In genomic region chr3:108830991-108831390, GRCh38 we compare ENCODE assay signal across 28 cellular contexts. TPM values are rescaled to one million over a fixed set of nuclear protein-coding genes. Genes with fewer than 3 reads are reported as not detected.
DNase-seq lines count a peak whose midpoint lies in the region; TF ChIP-seq lines count a peak whose summit lies in the region.
"Had no signal": no experiment of that assay in that cellular context is flagged by ENCODE, and none has a peak within 500 bp of the region (broad histone marks: within the 10 kb centered on the region; RNA-seq: fewer than 3 reads in every experiment).

No MANE protein-coding gene starts in this region.

- H4K91ac ChIP-seq in neuronal stem cell (ENCODE audit: low read depth, low read length, poor library complexity), result no peak overlapping the region

- H4K8ac ChIP-seq in neuronal stem cell (ENCODE audit: low read depth, low read length), result no peak overlapping the region

- H3K4me1 Mint-ChIP-seq in activated naive CD4-positive, alpha-beta T cell treated with anti-CD3 and anti-CD28 coated beads for 36 hours (ENCODE audit: low read depth), result peaks cover 75% of the 10 kb centered on the region
- peaks cover 95% of the 10 kb centered on the region for H3K4me1 Mint-ChIP-seq in activated T-helper 1 cell treated with anti-CD3 and anti-CD28 coated beads, Interleukin-12 subunit alpha, Interleukin-12 subunit beta, Interleukin-2, Interleukin-4 antibody, amounts not matched to agents 30 ng/mL and 10 ng/mL and 1 ng/mL, durations not matched to agents 14 hours and 24 hours and 36 hours (ENCODE audit: low read depth)

- H3K9me3 ChIP-seq in KOPT-K1 (ENCODE audit: insufficient read depth, low read length, poor library complexity, severe bottlenecking) (no peaks in the 10 kb centered on the region), neuronal stem cell (replicated peaks in 1 of 2; ENCODE audit: control insufficient read depth in 2 of 2, insufficient read depth in 1 of 2, low read depth in 1 of 2, low read length in 2 of 2) (no peaks in the 10 kb centered on the region), esophagus squamous epithelium (no peaks in the 10 kb centered on the region)
- H3K9me3 ChIP-seq: gastroesophageal sphincter, neutrophil, right lobe of liver, SJCRH30, upper lobe of left lung had no signal

- no peak overlapping the region for H2BK5ac ChIP-seq in neuronal stem cell (ENCODE audit: low read length)

- H3K27me3 ChIP-seq in neuronal stem cell (ENCODE audit: control insufficient read depth in 3 of 3, insufficient read depth in 3 of 3, low read depth in 1 of 3, low read length in 3 of 3) (no peaks in the 10 kb centered on the region), esophagus squamous epithelium (no peaks in the 10 kb centered on the region)
- H3K27me3 ChIP-seq: gastroesophageal sphincter, neutrophil, right lobe of liver, SJCRH30, upper lobe of left lung had no signal

- H3K4ac ChIP-seq in neuronal stem cell (ENCODE audit: low read length), result no peak overlapping the region

- no peak overlapping the region for H2AK5ac ChIP-seq in neuronal stem cell (ENCODE audit: low read depth, low read length)

- H3K36me3 Mint-ChIP-seq in activated naive CD4-positive, alpha-beta T cell treated with anti-CD3 and anti-CD28 coated beads for 36 hours (ENCODE audit: low read depth), result peaks cover 13% of the 10 kb centered on the region
- peaks cover 60% of the 10 kb centered on the region for H3K36me3 Mint-ChIP-seq in activated T-helper 1 cell treated with anti-CD3 and anti-CD28 coated beads, Interleukin-12 subunit alpha, Interleukin-12 subunit beta, Interleukin-2, Interleukin-4 antibody, amounts not matched to agents 30 ng/mL and 10 ng/mL and 1 ng/mL, durations not matched to agents 14 hours and 24 hours and 36 hours (ENCODE audit: low read depth)
- H3K36me3 Mint-ChIP-seq: immature natural killer cell had no signal

- DNase-seq in activated naive CD4-positive, alpha-beta T cell treated with anti-CD3 and anti-CD28 coated beads for 36 hours, result no peak
- no peak for DNase-seq in activated naive CD4-positive, alpha-beta T cell treated with anti-CD3 and anti-CD28 coated beads, Interleukin-2, amount 50 U/mL, for 16 hours
- no peak for DNase-seq in activated T-helper 1 cell treated with anti-CD3 and anti-CD28 coated beads, Interleukin-12 subunit alpha, Interleukin-12 subunit beta, Interleukin-2, Interleukin-4 antibody, amounts not matched to agents 30 ng/mL and 10 ng/mL and 1 ng/mL, durations not matched to agents 14 hours and 24 hours and 36 hours (ENCODE audit: low spot score)
- DNase-seq in neuronal stem cell (ENCODE audit: low spot score), result peak; percentile 32
- no peak for DNase-seq in esophagus squamous epithelium (lab: John Stamatoyannopoulos, UW)
- no peak for DNase-seq in midbrain (lab: John Stamatoyannopoulos, UW)
- DNase-seq: activated CD4-positive, alpha-beta T cell treated with anti-CD3 and anti-CD28 coated beads for 4 hours; C1 segment of cervical spinal cord; caudate nucleus; dermis blood vessel endothelial cell; HCEC 1CT; hippocampal formation; immature natural killer cell; NCI-H1092 treated with DMSO at 0.1 percent for 48 hours; NCI-H187; NCI-H2171; NCI-H526; right lobe of liver; SJCRH30; stimulated activated CD4-positive, alpha-beta T cell treated with anti-CD3 and anti-CD28 coated beads, Interleukin-4, amount 100 ng/mL, for 1 hour; upper lobe of left lung had no signal

- TF ChIP-seq POLR2A in esophagus squamous epithelium (IDR thresholded peaks at IDR 0.05), result no peak

- H3K27me3 Mint-ChIP-seq in activated naive CD4-positive, alpha-beta T cell treated with anti-CD3 and anti-CD28 coated beads for 36 hours (ENCODE audit: low read depth), result no peaks in the 10 kb centered on the region
- no peaks in the 10 kb centered on the region for H3K27me3 Mint-ChIP-seq in activated T-helper 1 cell treated with anti-CD3 and anti-CD28 coated beads, Interleukin-12 subunit alpha, Interleukin-12 subunit beta, Interleukin-2, Interleukin-4 antibody, amounts not matched to agents 30 ng/mL and 10 ng/mL and 1 ng/mL, durations not matched to agents 14 hours and 24 hours and 36 hours (ENCODE audit: insufficient read depth)
- H3K27me3 Mint-ChIP-seq: progenitor cell of endocrine pancreas had no signal

- no peak overlapping the region for H2BK15ac ChIP-seq in neuronal stem cell (ENCODE audit: low read length)

- H3K14ac ChIP-seq in neuronal stem cell (ENCODE audit: low read length), result no peak overlapping the region

- H3K9me3 Mint-ChIP-seq in activated naive CD4-positive, alpha-beta T cell treated with anti-CD3 and anti-CD28 coated beads for 36 hours, result no peaks in the 10 kb centered on the region
- H3K9me3 Mint-ChIP-seq in activated T-helper 1 cell treated with anti-CD3 and anti-CD28 coated beads, Interleukin-12 subunit alpha, Interleukin-12 subunit beta, Interleukin-2, Interleukin-4 antibody, amounts not matched to agents 30 ng/mL and 10 ng/mL and 1 ng/mL, durations not matched to agents 14 hours and 24 hours and 36 hours, result peaks cover 4% of the 10 kb centered on the region
- H3K9me3 Mint-ChIP-seq: immature natural killer cell had no signal

- H3K4me3 Mint-ChIP-seq in activated naive CD4-positive, alpha-beta T cell treated with anti-CD3 and anti-CD28 coated beads for 36 hours, result peak overlapping the region; percentile 64
- peak overlapping the region; percentile 72 for H3K4me3 Mint-ChIP-seq in activated T-helper 1 cell treated with anti-CD3 and anti-CD28 coated beads, Interleukin-12 subunit alpha, Interleukin-12 subunit beta, Interleukin-2, Interleukin-4 antibody, amounts not matched to agents 30 ng/mL and 10 ng/mL and 1 ng/mL, durations not matched to agents 14 hours and 24 hours and 36 hours
- H3K4me3 Mint-ChIP-seq: immature natural killer cell had no signal

- no peak overlapping the region for H3K18ac ChIP-seq in neuronal stem cell (ENCODE audit: low read length)

- CTCF ChIA-PET in activated naive CD4-positive, alpha-beta T cell treated with anti-CD3 and anti-CD28 coated beads for 36 hours (lab: Charles Lee), result interaction anchor here (1.0 to 7.5 kb wide), 2 partner anchors 11 to 84 kb away, joined by 6 to 52 read pairs; no protein-coding TSS in a partner anchor

- no CpG with 5 or more reads among the region's 3 CpGs for WGBS in neuronal stem cell (ENCODE audit: extremely low coverage in 2 of 2, insufficient read length in 2 of 2, insufficient replicate concordance in 1 of 2), 2 donors
- WGBS in esophagus squamous epithelium, 2 donors, result 60 to 63% methylated on average over 3 of the region's 3 CpGs

- H3K79me1 ChIP-seq in neuronal stem cell (ENCODE audit: low read depth, low read length), result no peaks in the 10 kb centered on the region

- H2AFZ ChIP-seq in neuronal stem cell (ENCODE audit: low read length), result no peak overlapping the region

- H2BK12ac ChIP-seq in neuronal stem cell (ENCODE audit: low read length), result no peak overlapping the region

- H3K4me3 ChIP-seq in neuronal stem cell (ENCODE audit: low read length in 2 of 2) (no peak overlapping the region), esophagus squamous epithelium (no peak overlapping the region)
- H3K4me3 ChIP-seq: gastroesophageal sphincter, right lobe of liver, SJCRH30, upper lobe of left lung had no signal

- no peak overlapping the region for H3K9ac ChIP-seq in neuronal stem cell (ENCODE audit: low read depth, low read length, poor library complexity)

- H3K4me1 ChIP-seq in neuronal stem cell (ENCODE audit: control insufficient read depth in 2 of 2, insufficient read depth in 1 of 2, low read depth in 1 of 2, low read length in 2 of 2) (peaks cover 0 to 2% of the 10 kb centered on the region in 2 donors), esophagus squamous epithelium (no peaks in the 10 kb centered on the region)
- H3K4me1 ChIP-seq: gastroesophageal sphincter, right lobe of liver, upper lobe of left lung had no signal

- H3K23ac ChIP-seq in neuronal stem cell (ENCODE audit: low read depth, low read length, poor library complexity), result no peak overlapping the region

- peak overlapping the region; percentile 21 for H3K27ac ChIP-seq in KOPT-K1 (ENCODE audit: low read depth, low read length, poor library complexity, severe bottlenecking)
- H3K27ac ChIP-seq in neuronal stem cell (replicated peaks; ENCODE audit: low read length), result no peak overlapping the region
- H3K27ac ChIP-seq in esophagus squamous epithelium, result no peak overlapping the region
- H3K27ac ChIP-seq: gastroesophageal sphincter, neutrophil, right lobe of liver, SJCRH30, upper lobe of left lung had no signal

- H3K4me2 ChIP-seq in neuronal stem cell (ENCODE audit: insufficient read depth, low read length, poor library complexity, severe bottlenecking), result no peak overlapping the region

- H3K36me3 ChIP-seq in KOPT-K1 (ENCODE audit: insufficient read depth, low read length), result peaks cover 53% of the 10 kb centered on the region
- H3K36me3 ChIP-seq in neuronal stem cell (replicated peaks in 1 of 2; ENCODE audit: control insufficient read depth in 2 of 2, insufficient read depth in 2 of 2, low read length in 2 of 2), result no peaks in the 10 kb centered on the region
- no peaks in the 10 kb centered on the region for H3K36me3 ChIP-seq in esophagus squamous epithelium
- H3K36me3 ChIP-seq: gastroesophageal sphincter, neutrophil, right lobe of liver, SJCRH30, upper lobe of left lung had no signal

- intact Hi-C loops in activated naive CD4-positive, alpha-beta T cell treated with anti-CD3 and anti-CD28 coated beads for 36 hours (cut with micrococcal nuclease), result loop anchor here (5.0 to 10.0 kb wide), 3 partner anchors 529 to 1396 kb away; no protein-coding TSS in a partner anchor
- intact Hi-C loops in activated T-helper 1 cell treated with anti-CD3 and anti-CD28 coated beads, Interleukin-12 subunit alpha, Interleukin-12 subunit beta, Interleukin-2, Interleukin-4 antibody, amounts not matched to agents 30 ng/mL and 10 ng/mL and 1 ng/mL, durations not matched to agents 14 hours and 24 hours and 36 hours (cut with micrococcal nuclease), result loop anchor here (5.0 to 10.0 kb wide), 2 partner anchors 974 to 1309 kb away; partner anchors contain the start of gene BBX
- intact Hi-C loops in esophagus squamous epithelium (cut with DNase I), result no loop called here

- H3K27ac Mint-ChIP-seq in activated naive CD4-positive, alpha-beta T cell treated with anti-CD3 and anti-CD28 coated beads for 36 hours, result peak overlapping the region; percentile 93
- peak overlapping the region; percentile 94 for H3K27ac Mint-ChIP-seq in activated T-helper 1 cell treated with anti-CD3 and anti-CD28 coated beads, Interleukin-12 subunit alpha, Interleukin-12 subunit beta, Interleukin-2, Interleukin-4 antibody, amounts not matched to agents 30 ng/mL and 10 ng/mL and 1 ng/mL, durations not matched to agents 14 hours and 24 hours and 36 hours
- H3K27ac Mint-ChIP-seq: immature natural killer cell, progenitor cell of endocrine pancreas had no signal

- no peak overlapping the region for H2BK120ac ChIP-seq in neuronal stem cell (ENCODE audit: low read depth, low read length)

- TF ChIP-seq CTCF in esophagus squamous epithelium (IDR thresholded peaks at IDR 0.05), result no peak

RNA-seq across cellular contexts. Expression of gene TRAT1, which starts 8.4 kb away (rescaled TPM):
- 10 to 100 TPM; 17.7 to 19.8 TPM for total RNA-seq in activated naive CD4-positive, alpha-beta T cell treated with anti-CD3 and anti-CD28 coated beads for 36 hours
- 94.6 and 99.4 TPM in 2 replicates for total RNA-seq in activated T-helper 1 cell treated with anti-CD3 and anti-CD28 coated beads, Interleukin-12 subunit alpha, Interleukin-12 subunit beta, Interleukin-2, Interleukin-4 antibody, amounts not matched to agents 30 ng/mL and 10 ng/mL and 1 ng/mL, durations not matched to agents 14 hours and 24 hours and 36 hours
- not detected for polyA plus RNA-seq in neuronal stem cell (2013, experiment 1 of 2)
- not detected for polyA plus RNA-seq in neuronal stem cell (2013, experiment 2 of 2)
- 1 to 10 TPM in 1 of 4 donors, under 1 TPM in 3; 0.53 to 2.3 (median 0.83) TPM for total RNA-seq in esophagus squamous epithelium
- total RNA-seq: dermis blood vessel endothelial cell, fibroblast of lung, HT-29, M059J, progenitor cell of endocrine pancreas, SJCRH30 had no signal
- polyA plus RNA-seq: fibroblast of lung had no signal

Comparison
In these comparisons a context has a peak if more than half of its experiments do, and no peak if none do; other contexts are left out.
1. RNA of gene TRAT1, which starts 8.4 kb away (total RNA-seq): 94.6 to 99.4 TPM in activated T-helper 1 cell treated with anti-CD3 and anti-CD28 coated beads, Interleukin-12 subunit alpha, Interleukin-12 subunit beta, Interleukin-2, Interleukin-4 antibody, amounts not matched to agents 30 ng/mL and 10 ng/mL and 1 ng/mL, durations not matched to agents 14 hours and 24 hours and 36 hours and 17.7 to 19.8 TPM in activated naive CD4-positive, alpha-beta T cell treated with anti-CD3 and anti-CD28 coated beads for 36 hours; 0.53 to 2.3 TPM in esophagus squamous epithelium; every median in the first group is over 4 times any median in the second.